In the genomic region with DNA sequence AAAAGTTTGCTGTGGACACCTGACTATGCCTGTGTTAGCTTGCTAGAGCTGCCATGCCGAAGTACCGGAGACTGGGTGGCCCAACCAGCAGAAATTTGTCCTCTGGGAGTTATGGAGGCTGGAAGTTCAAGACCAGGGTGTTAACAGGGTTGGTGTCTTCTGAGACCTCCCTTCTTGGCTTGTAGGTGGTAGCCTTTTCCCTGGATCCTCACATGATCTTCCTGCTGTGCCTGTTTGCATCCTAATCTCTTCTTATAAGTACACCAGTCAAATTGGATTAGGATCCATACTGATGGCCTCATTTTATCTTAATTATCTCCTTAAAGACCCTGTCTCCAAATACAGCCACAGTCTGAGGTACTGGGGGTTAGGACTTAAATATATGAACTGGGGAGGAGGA, we compare ENCODE assay signal across 8 cellular contexts. TPM values are rescaled to one million over a fixed set of nuclear protein-coding genes. Genes with fewer than 3 reads are reported as not detected.
DNase-seq lines count a peak whose midpoint lies in the region; ATAC-seq and TF ChIP-seq lines count a peak whose summit lies in the region.

No MANE protein-coding gene starts in this region.

- H3K9me3 ChIP-seq in GM23248 (ENCODE audit: low read depth) (no peaks in the 10 kb centered on the region), SK-N-MC (ENCODE audit: low read depth, low read length) (no peaks in the 10 kb centered on the region), sigmoid colon (no peaks in the 10 kb centered on the region)

- H3K9ac ChIP-seq in GM23248 (peak overlapping the region; percentile 81), SK-N-MC (ENCODE audit: insufficient read length) (peak overlapping the region; percentile 95)

- TF ChIP-seq CTCF in foreskin fibroblast (IDR thresholded peaks at IDR 0.05; ENCODE audit: low read depth, low read length) (no peak), sigmoid colon (IDR thresholded peaks at IDR 0.05) (no peak), RWPE1 (conservative IDR thresholded peaks at IDR 0.05; ENCODE audit: low read depth) (no peak)

- DNase-seq in GM23248 (no peak), SK-N-MC (ENCODE audit: low read depth, low spot score) (no peak), foreskin fibroblast (no peak), sigmoid colon (no peak), RWPE1 (ENCODE audit: low spot score) (no peak), NCI-H2029 (lab: John Stamatoyannopoulos, UW) (no peak)

- H3K27me3 ChIP-seq in GM23248 (replicated peaks; ENCODE audit: insufficient read depth) (peaks cover 3% of the 10 kb centered on the region; the same call in 1 of the 2 replicates), sigmoid colon (no peaks in the 10 kb centered on the region)

- H3K27ac ChIP-seq in GM23248 (no peak overlapping the region), SK-N-MC (no peak overlapping the region), sigmoid colon (peak overlapping the region in 2 of 4 donors; percentile 67 to 77), RWPE1 (no peak overlapping the region)

- peak overlapping the region; percentile 84 for H3K4me2 ChIP-seq in GM23248 (ENCODE audit: unreplicated experiment)

- TF ChIP-seq EP300 in sigmoid colon (IDR thresholded peaks at IDR 0.05) = no peak

- H3K36me3 ChIP-seq in GM23248 (ENCODE audit: low read depth) (no peaks in the 10 kb centered on the region), SK-N-MC (ENCODE audit: insufficient read depth, low read length) (peaks cover 14% of the 10 kb centered on the region; the same call in 1 of the 2 replicates), sigmoid colon (peaks cover 0 to 9% (median 4%) of the 10 kb centered on the region in 4 donors)

- 75 to 81% methylated on average over 2 of the region's 2 CpGs for WGBS in GM23248 (ENCODE audit: low coverage in 1 of 2, low lambda C conversion rate in 2 of 2, missing lambda C conversion rate in 2 of 2), 2 experiments
- 53 to 80% methylated on average over 2 of the region's 2 CpGs for WGBS in sigmoid colon, 2 donors

- H3K79me2 ChIP-seq in GM23248 (ENCODE audit: insufficient read depth) = peaks cover 17% of the 10 kb centered on the region

- no peak for TF ChIP-seq POLR2A in sigmoid colon (IDR thresholded peaks at IDR 0.05)

- in situ Hi-C loops in GM23248 (cut with MboI) = no loop called here

- ATAC-seq in HG03139 (IDR thresholded peaks at IDR 0.05; ENCODE audit: unreplicated experiment) = no peak
- ATAC-seq in GM19463 (IDR thresholded peaks at IDR 0.05; ENCODE audit: unreplicated experiment) = no peak

- H3F3A ChIP-seq in GM23248 (ENCODE audit: insufficient read depth) = peaks cover 4% of the 10 kb centered on the region; the same call in 1 of the 2 replicates

- H2AFZ ChIP-seq in GM23248 = peak overlapping the region; percentile 97

- no peaks in the 10 kb centered on the region for H4K20me1 ChIP-seq in GM23248 (ENCODE audit: insufficient read depth)

- CTCF ChIA-PET in RWPE1 (lab: Yijun Ruan, JAX) = no interaction called here

- POLR2A ChIA-PET in RWPE1 (lab: Yijun Ruan, JAX; ENCODE audit: low non-redundant PET) = no interaction called here

- peak overlapping the region; percentile 93 for H3K4me3 ChIP-seq in GM23248
- H3K4me3 ChIP-seq in SK-N-MC = peak overlapping the region; percentile 98
- H3K4me3 ChIP-seq in foreskin fibroblast (ENCODE audit: low read depth in 1 of 2, low read length in 2 of 2) = peak overlapping the region; percentile 58 to 92
- peak overlapping the region in 3 of 4 donors; percentile 60 to 86 (median 82) for H3K4me3 ChIP-seq in sigmoid colon

- H3K9me2 ChIP-seq in GM23248 (ENCODE audit: insufficient read depth) = 0 out of 2 replicates have a peak, but pooled peaks cover 4% of the 10 kb centered on the region

- H3K4me1 ChIP-seq in GM23248 (ENCODE audit: insufficient read depth) = peaks cover 4% of the 10 kb centered on the region; the same call in 1 of the 2 replicates
- peaks cover 0 to 44% (median 19%) of the 10 kb centered on the region in 4 donors for H3K4me1 ChIP-seq in sigmoid colon

- intact Hi-C loops in sigmoid colon (cut with DNase I) = no loop called here

RNA-seq across cellular contexts. Expression of a gene that starts 0.8 kb away (rescaled TPM):
- total RNA-seq in GM23248 (2014; rRNA removed; shearing (Covaris generic)) = 8.5 and 9.5 TPM in 2 replicates
- 10.0 and 10.4 TPM in 2 replicates for polyA plus RNA-seq in GM23248 (2016; fragmentation: Nextera tagmentation; extraction: Ambion mirVana)
- total RNA-seq in sigmoid colon = 1 to 10 TPM; 5.8 to 8.2 (median 6.3) TPM
- 10 to 100 TPM in 2 of 3 donors, 1 to 10 TPM in 1; 8.4 to 17.9 (median 16.4) TPM for polyA plus RNA-seq in sigmoid colon
